In the genomic region with DNA sequence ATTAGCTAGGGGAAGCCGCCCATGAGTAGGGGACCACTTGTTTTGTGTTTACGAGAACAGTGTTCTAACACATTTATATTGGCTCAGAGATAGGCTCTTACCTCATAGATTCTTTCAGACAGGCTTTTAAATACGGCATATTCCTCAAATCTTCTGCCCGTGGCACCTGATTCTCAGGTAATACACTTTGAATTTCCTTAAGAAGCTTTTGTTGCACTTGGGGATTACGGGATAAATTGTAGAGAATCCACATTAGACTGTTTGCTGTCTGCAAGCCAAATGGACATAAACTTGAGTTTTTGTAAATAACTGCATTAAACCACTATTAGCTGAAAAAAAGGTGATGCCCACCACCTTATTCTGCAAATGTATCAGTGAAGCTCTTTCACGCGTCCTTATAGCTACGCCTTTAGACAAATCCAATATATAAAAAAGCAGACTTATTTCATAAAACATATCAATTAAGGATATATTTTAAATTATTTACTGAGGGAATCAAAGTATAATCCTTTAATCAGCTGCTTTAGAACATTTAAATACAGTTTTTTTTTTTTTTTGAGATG, we compare ENCODE assay signal across 35 cellular contexts. TPM values are rescaled to one million over a fixed set of nuclear protein-coding genes. Genes with fewer than 3 reads are reported as not detected.
"Had no signal": no experiment of that assay in that cellular context is flagged by ENCODE, and none has a peak within 500 bp of the region (broad histone marks: within the 10 kb centered on the region; RNA-seq: fewer than 3 reads in every experiment).

No MANE protein-coding gene starts in this region.

- DNase-seq: Kasumi-1, MG63, MM.1S, MV-4-11, NCI-H1048, NCI-H1092, NCI-H1092 treated with DMSO at 0.1 percent for 48 hours, NCI-H1105, NCI-H1417, NCI-H1436, NCI-H1436 treated with DMSO at 0.1 percent for 48 hours, NCI-H146, NCI-H1694, NCI-H1694 treated with DMSO at 0.1 percent for 48 hours, NCI-H187, NCI-H187 treated with DMSO at 0.1 percent for 48 hours, NCI-H1930, NCI-H2029, NCI-H2029 treated with DMSO at 0.1 percent for 48 hours, NCI-H2081, NCI-H2081 treated with DMSO at 0.1 percent for 48 hours, NCI-H2107, NCI-H2171, NCI-H2171 treated with DMSO at 0.1 percent for 48 hours, NCI-H2227 treated with DMSO at 0.1 percent for 48 hours, NCI-H226, NCI-H345, NCI-H446, NCI-H446 treated with DMSO at 0.1 percent for 48 hours, NCI-H510A, NCI-H510A treated with DMSO at 0.1 percent for 48 hours, NCI-H524, NCI-H524 treated with DMSO at 0.1 percent for 48 hours, NCI-H526 had no signal

- H3K36me3 ChIP-seq: MG63 had no signal

- H3K4me3 ChIP-seq: MG63 had no signal

- H3K9me3 ChIP-seq: MG63 had no signal

RNA-seq across cellular contexts. Expression of a gene that starts 14.8 kb away (rescaled TPM):
- total RNA-seq: LHCN-M2 had no signal
